In the genomic region with DNA sequence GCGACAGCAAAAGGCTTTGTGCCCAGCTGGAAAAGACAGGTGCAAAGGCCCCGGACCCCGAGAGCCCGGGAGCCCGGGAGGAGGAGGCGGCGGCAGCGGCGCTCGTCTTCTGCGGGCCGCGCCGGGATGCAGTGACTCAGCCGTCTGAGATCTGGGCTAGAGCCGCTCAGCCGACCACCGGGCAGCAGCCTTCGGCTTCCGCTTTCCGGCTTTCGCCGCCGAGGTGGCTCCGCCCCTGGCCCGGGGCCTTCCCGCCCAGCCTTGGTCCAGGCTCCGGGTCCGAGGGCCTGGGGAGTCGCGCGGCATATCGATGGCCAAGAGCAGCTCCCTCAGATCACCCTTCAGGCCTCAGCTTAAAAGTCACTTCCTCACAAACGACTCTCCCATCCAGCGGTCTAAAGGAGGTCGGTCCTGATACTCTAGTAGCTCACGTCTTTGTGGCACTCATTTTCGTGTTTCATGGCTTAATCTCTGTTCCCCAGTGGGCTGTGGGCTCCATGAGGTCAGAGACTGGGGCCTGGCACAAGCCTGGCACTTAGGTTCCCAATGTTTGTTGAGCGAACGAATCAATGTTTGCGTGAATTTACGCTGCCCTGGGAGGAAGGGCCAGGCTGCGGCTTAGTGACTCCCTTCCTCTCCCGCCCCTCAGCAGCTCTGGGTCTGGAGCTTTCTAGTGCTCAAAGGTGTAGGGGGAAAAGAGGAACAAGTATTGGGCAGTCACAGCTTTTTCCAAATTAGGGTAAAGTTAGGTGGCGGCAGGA, we compare ENCODE assay signal across 1 cellular context.
TF ChIP-seq lines count a peak whose summit lies in the region.

A gene (minus strand): TSS at position 146 of the 761 bp plus-strand sequence. CDS start 783 bp downstream, outside the sequence.

TF ChIP-seq in HepG2, 621 proteins besides CTCF, POLR2A, EP300 and RAD21 (continued from another document and continues in another):
- TF ChIP-seq, protein P1, sequence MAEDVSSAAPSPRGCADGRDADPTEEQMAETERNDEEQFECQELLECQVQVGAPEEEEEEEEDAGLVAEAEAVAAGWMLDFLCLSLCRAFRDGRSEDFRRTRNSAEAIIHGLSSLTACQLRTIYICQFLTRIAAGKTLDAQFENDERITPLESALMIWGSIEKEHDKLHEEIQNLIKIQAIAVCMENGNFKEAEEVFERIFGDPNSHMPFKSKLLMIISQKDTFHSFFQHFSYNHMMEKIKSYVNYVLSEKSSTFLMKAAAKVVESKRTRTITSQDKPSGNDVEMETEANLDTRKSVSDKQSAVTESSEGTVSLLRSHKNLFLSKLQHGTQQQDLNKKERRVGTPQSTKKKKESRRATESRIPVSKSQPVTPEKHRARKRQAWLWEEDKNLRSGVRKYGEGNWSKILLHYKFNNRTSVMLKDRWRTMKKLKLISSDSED (CRISPR knock-in tag; IDR thresholded peaks at IDR 0.05): no peak
- TF ChIP-seq, protein P2, sequence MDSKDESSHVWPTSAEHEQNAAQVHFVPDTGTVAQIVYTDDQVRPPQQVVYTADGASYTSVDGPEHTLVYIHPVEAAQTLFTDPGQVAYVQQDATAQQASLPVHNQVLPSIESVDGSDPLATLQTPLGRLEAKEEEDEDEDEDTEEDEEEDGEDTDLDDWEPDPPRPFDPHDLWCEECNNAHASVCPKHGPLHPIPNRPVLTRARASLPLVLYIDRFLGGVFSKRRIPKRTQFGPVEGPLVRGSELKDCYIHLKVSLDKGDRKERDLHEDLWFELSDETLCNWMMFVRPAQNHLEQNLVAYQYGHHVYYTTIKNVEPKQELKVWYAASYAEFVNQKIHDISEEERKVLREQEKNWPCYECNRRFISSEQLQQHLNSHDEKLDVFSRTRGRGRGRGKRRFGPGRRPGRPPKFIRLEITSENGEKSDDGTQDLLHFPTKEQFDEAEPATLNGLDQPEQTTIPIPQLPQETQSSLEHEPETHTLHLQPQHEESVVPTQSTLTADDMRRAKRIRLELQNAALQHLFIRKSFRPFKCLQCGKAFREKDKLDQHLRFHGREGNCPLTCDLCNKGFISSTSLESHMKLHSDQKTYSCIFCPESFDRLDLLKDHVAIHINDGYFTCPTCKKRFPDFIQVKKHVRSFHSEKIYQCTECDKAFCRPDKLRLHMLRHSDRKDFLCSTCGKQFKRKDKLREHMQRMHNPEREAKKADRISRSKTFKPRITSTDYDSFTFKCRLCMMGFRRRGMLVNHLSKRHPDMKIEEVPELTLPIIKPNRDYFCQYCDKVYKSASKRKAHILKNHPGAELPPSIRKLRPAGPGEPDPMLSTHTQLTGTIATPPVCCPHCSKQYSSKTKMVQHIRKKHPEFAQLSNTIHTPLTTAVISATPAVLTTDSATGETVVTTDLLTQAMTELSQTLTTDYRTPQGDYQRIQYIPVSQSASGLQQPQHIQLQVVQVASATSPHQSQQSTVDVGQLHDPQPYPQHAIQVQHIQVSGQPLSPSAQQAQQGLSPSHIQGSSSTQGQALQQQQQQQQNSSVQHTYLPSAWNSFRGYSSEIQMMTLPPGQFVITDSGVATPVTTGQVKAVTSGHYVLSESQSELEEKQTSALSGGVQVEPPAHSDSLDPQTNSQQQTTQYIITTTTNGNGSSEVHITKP (CRISPR knock-in tag; IDR thresholded peaks at IDR 0.05; ENCODE audit: low read depth): no peak
- TF ChIP-seq ZNF644 (CRISPR knock-in tag; IDR thresholded peaks at IDR 0.05; ENCODE audit: low read depth) (no peak), ZNF17 (CRISPR knock-in tag; IDR thresholded peaks at IDR 0.05) (peak; percentile 31; the same call in 1 of the 2 replicates), JUND (CRISPR knock-in tag; IDR thresholded peaks at IDR 0.05) (no peak), KDM1A (CRISPR knock-in tag; IDR thresholded peaks at IDR 0.05) (no peak), SIN3B (IDR thresholded peaks at IDR 0.05; ENCODE audit: low read length) (no peak), ZNF772 (CRISPR knock-in tag; IDR thresholded peaks at IDR 0.05) (peak; percentile 90), NFATC3 (CRISPR knock-in tag; IDR thresholded peaks at IDR 0.05) (no peak), MED8 (CRISPR knock-in tag; IDR thresholded peaks at IDR 0.05; ENCODE audit: insufficient replicate concordance) (peak; percentile 27), AHR (CRISPR knock-in tag; IDR thresholded peaks at IDR 0.05) (no peak), SCMH1 (CRISPR knock-in tag; IDR thresholded peaks at IDR 0.05; ENCODE audit: borderline replicate concordance) (no peak), ZNF326 (CRISPR knock-in tag; IDR thresholded peaks at IDR 0.05; ENCODE audit: borderline replicate concordance) (no peak), SP2 (CRISPR knock-in tag; IDR thresholded peaks at IDR 0.05) (0 out of 2 replicates have a peak, but pooled peaks have one; percentile 25), STAG1 (CRISPR knock-in tag; IDR thresholded peaks at IDR 0.05) (0 out of 2 replicates have a peak, but pooled peaks have one; percentile 2), ZNF564 (CRISPR knock-in tag; IDR thresholded peaks at IDR 0.05) (peak; percentile 10; the same call in 1 of the 2 replicates), ZNF570 (CRISPR knock-in tag; IDR thresholded peaks at IDR 0.05; ENCODE audit: borderline replicate concordance) (no peak), HIVEP1 (CRISPR knock-in tag; IDR thresholded peaks at IDR 0.05) (no peak; the same call in 1 of the 2 replicates), REXO4 (CRISPR knock-in tag; IDR thresholded peaks at IDR 0.05; ENCODE audit: borderline replicate concordance) (no peak), MAFG (CRISPR knock-in tag; IDR thresholded peaks at IDR 0.05) (no peak), ZSCAN22 (CRISPR knock-in tag; IDR thresholded peaks at IDR 0.05) (0 out of 2 replicates have a peak, but pooled peaks have one; percentile 6), TCF12 (IDR thresholded peaks at IDR 0.05) (no peak), TCF12 (CRISPR knock-in tag; IDR thresholded peaks at IDR 0.05) (no peak), ZZZ3 (CRISPR knock-in tag; IDR thresholded peaks at IDR 0.05; ENCODE audit: borderline replicate concordance) (0 out of 2 replicates have a peak, but pooled peaks have one; percentile 42), GATAD1 (CRISPR knock-in tag; IDR thresholded peaks at IDR 0.05) (peak; percentile 41), NONO (IDR thresholded peaks at IDR 0.05) (no peak), NONO (CRISPR knock-in tag; conservative IDR thresholded peaks at IDR 0.05) (no peak; the same call in 1 of the 2 replicates), BRCA1 (CRISPR knock-in tag; IDR thresholded peaks at IDR 0.05) (no peak; the same call in 1 of the 2 replicates), ZNF607 (CRISPR knock-in tag; IDR thresholded peaks at IDR 0.05; ENCODE audit: borderline replicate concordance) (peak; percentile 82; the same call in 1 of the 2 replicates), HOXA3 (CRISPR knock-in tag; IDR thresholded peaks at IDR 0.05) (peak; percentile 27; the same call in 1 of the 2 replicates), PCBP1 (IDR thresholded peaks at IDR 0.05; ENCODE audit: borderline replicate concordance, low read depth, low read length) (no peak), NR2F2 (IDR thresholded peaks at IDR 0.05; ENCODE audit: borderline replicate concordance, low read depth) (no peak), ZNF788 (CRISPR knock-in tag; IDR thresholded peaks at IDR 0.05; ENCODE audit: borderline replicate concordance) (peak; percentile 71; the same call in 1 of the 2 replicates)
- TF ChIP-seq, protein P3, sequence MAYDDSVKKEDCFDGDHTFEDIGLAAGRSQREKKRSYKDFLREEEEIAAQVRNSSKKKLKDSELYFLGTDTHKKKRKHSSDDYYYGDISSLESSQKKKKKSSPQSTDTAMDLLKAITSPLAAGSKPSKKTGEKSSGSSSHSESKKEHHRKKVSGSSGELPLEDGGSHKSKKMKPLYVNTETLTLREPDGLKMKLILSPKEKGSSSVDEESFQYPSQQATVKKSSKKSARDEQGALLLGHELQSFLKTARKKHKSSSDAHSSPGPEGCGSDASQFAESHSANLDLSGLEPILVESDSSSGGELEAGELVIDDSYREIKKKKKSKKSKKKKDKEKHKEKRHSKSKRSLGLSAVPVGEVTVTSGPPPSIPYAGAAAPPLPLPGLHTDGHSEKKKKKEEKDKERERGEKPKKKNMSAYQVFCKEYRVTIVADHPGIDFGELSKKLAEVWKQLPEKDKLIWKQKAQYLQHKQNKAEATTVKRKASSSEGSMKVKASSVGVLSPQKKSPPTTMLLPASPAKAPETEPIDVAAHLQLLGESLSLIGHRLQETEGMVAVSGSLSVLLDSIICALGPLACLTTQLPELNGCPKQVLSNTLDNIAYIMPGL (CRISPR knock-in tag; IDR thresholded peaks at IDR 0.05; ENCODE audit: borderline replicate concordance in 1 of 2, low read depth in 1 of 2): peak; percentile 54 to 68; a peak in 2 of 4 replicates
- TF ChIP-seq, protein P4, sequence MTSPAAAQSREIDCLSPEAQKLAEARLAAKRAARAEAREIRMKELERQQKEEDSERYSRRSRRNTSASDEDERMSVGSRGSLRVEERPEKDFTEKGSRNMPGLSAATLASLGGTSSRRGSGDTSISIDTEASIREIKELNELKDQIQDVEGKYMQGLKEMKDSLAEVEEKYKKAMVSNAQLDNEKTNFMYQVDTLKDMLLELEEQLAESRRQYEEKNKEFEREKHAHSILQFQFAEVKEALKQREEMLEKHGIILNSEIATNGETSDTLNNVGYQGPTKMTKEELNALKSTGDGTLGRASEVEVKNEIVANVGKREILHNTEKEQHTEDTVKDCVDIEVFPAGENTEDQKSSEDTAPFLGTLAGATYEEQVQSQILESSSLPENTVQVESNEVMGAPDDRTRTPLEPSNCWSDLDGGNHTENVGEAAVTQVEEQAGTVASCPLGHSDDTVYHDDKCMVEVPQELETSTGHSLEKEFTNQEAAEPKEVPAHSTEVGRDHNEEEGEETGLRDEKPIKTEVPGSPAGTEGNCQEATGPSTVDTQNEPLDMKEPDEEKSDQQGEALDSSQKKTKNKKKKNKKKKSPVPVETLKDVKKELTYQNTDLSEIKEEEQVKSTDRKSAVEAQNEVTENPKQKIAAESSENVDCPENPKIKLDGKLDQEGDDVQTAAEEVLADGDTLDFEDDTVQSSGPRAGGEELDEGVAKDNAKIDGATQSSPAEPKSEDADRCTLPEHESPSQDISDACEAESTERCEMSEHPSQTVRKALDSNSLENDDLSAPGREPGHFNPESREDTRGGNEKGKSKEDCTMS (CRISPR knock-in tag; conservative IDR thresholded peaks at IDR 0.05): no peak
- TF ChIP-seq, protein P5, sequence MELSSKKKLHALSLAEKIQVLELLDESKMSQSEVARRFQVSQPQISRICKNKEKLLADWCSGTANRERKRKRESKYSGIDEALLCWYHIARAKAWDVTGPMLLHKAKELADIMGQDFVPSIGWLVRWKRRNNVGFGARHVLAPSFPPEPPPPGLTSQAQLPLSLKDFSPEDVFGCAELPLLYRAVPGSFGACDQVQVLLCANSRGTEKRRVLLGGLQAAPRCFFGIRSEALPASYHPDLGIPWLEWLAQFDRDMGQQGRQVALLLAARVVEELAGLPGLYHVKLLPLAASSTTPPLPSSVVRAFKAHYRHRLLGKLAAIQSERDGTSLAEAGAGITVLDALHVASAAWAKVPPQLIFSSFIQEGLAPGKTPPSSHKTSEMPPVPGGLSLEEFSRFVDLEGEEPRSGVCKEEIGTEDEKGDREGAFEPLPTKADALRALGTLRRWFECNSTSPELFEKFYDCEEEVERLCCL (CRISPR knock-in tag; IDR thresholded peaks at IDR 0.05; ENCODE audit: borderline replicate concordance): no peak
- TF ChIP-seq, protein P6, sequence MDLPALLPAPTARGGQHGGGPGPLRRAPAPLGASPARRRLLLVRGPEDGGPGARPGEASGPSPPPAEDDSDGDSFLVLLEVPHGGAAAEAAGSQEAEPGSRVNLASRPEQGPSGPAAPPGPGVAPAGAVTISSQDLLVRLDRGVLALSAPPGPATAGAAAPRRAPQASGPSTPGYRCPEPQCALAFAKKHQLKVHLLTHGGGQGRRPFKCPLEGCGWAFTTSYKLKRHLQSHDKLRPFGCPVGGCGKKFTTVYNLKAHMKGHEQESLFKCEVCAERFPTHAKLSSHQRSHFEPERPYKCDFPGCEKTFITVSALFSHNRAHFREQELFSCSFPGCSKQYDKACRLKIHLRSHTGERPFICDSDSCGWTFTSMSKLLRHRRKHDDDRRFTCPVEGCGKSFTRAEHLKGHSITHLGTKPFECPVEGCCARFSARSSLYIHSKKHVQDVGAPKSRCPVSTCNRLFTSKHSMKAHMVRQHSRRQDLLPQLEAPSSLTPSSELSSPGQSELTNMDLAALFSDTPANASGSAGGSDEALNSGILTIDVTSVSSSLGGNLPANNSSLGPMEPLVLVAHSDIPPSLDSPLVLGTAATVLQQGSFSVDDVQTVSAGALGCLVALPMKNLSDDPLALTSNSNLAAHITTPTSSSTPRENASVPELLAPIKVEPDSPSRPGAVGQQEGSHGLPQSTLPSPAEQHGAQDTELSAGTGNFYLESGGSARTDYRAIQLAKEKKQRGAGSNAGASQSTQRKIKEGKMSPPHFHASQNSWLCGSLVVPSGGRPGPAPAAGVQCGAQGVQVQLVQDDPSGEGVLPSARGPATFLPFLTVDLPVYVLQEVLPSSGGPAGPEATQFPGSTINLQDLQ (CRISPR knock-in tag; IDR thresholded peaks at IDR 0.05): no peak; the same call in 1 of the 2 replicates
- TF ChIP-seq, protein P7, sequence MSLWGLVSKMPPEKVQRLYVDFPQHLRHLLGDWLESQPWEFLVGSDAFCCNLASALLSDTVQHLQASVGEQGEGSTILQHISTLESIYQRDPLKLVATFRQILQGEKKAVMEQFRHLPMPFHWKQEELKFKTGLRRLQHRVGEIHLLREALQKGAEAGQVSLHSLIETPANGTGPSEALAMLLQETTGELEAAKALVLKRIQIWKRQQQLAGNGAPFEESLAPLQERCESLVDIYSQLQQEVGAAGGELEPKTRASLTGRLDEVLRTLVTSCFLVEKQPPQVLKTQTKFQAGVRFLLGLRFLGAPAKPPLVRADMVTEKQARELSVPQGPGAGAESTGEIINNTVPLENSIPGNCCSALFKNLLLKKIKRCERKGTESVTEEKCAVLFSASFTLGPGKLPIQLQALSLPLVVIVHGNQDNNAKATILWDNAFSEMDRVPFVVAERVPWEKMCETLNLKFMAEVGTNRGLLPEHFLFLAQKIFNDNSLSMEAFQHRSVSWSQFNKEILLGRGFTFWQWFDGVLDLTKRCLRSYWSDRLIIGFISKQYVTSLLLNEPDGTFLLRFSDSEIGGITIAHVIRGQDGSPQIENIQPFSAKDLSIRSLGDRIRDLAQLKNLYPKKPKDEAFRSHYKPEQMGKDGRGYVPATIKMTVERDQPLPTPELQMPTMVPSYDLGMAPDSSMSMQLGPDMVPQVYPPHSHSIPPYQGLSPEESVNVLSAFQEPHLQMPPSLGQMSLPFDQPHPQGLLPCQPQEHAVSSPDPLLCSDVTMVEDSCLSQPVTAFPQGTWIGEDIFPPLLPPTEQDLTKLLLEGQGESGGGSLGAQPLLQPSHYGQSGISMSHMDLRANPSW (CRISPR knock-in tag; IDR thresholded peaks at IDR 0.05; ENCODE audit: borderline replicate concordance): peak; percentile 82; the same call in 1 of the 2 replicates
- TF ChIP-seq, protein P8, sequence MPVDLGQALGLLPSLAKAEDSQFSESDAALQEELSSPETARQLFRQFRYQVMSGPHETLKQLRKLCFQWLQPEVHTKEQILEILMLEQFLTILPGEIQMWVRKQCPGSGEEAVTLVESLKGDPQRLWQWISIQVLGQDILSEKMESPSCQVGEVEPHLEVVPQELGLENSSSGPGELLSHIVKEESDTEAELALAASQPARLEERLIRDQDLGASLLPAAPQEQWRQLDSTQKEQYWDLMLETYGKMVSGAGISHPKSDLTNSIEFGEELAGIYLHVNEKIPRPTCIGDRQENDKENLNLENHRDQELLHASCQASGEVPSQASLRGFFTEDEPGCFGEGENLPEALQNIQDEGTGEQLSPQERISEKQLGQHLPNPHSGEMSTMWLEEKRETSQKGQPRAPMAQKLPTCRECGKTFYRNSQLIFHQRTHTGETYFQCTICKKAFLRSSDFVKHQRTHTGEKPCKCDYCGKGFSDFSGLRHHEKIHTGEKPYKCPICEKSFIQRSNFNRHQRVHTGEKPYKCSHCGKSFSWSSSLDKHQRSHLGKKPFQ (CRISPR knock-in tag; IDR thresholded peaks at IDR 0.05; ENCODE audit: insufficient replicate concordance): no peak
